In genomic region chr1:58710190-58710589, GRCh38 we compare ENCODE assay signal across 17 cellular contexts. TPM values are rescaled to one million over a fixed set of nuclear protein-coding genes. Genes with fewer than 3 reads are reported as not detected.
DNase-seq lines count a peak whose midpoint lies in the region; ATAC-seq and TF ChIP-seq lines count a peak whose summit lies in the region.
"Had no signal": no experiment of that assay in that cellular context is flagged by ENCODE, and none has a peak within 500 bp of the region (broad histone marks: within the 10 kb centered on the region; RNA-seq: fewer than 3 reads in every experiment).

No MANE protein-coding gene starts in this region.

- H3K79me2 ChIP-seq in GM23338 (replicated peaks; ENCODE audit: insufficient read depth) = no peaks in the 10 kb centered on the region

- H3K27me3 ChIP-seq in GM23338 (ENCODE audit: insufficient read depth) = no peaks in the 10 kb centered on the region
- H3K27me3 ChIP-seq in neutrophil = no peaks in the 10 kb centered on the region
- H3K27me3 ChIP-seq: BLaER1 treated with 17β-estradiol and CSF1 and Interleukin-3, amounts not matched to agents 10 nM and 100 nM; Peyer's patch had no signal

- no peaks in the 10 kb centered on the region for H3K9me2 ChIP-seq in GM23338 (ENCODE audit: insufficient read depth)

- H3K27me3 Mint-ChIP-seq in GM23338 (ENCODE audit: insufficient read depth, low read depth, poor library complexity) = peaks cover under 1% of the 10 kb centered on the region

- no peaks in the 10 kb centered on the region for H4K20me1 ChIP-seq in GM23338 (replicated peaks; ENCODE audit: insufficient read depth)
- H4K20me1 ChIP-seq: BLaER1 treated with 17β-estradiol and CSF1 and Interleukin-3, amounts not matched to agents 10 nM and 100 nM had no signal

- no peaks in the 10 kb centered on the region for H3F3A ChIP-seq in GM23338 (replicated peaks; ENCODE audit: low read depth)

- intact Hi-C loops in cardiac septum (cut with DNase I) = no loop called here

- no peak overlapping the region for H3K4me3 ChIP-seq in GM23338
- H3K4me3 ChIP-seq in NB4 (ENCODE audit: low read depth, low read length) = no peak overlapping the region
- no peak overlapping the region for H3K4me3 ChIP-seq in neutrophil (ENCODE audit: low read depth in 1 of 2, low read length in 1 of 2)
- H3K4me3 ChIP-seq: BLaER1 treated with 17β-estradiol and CSF1 and Interleukin-3, amounts not matched to agents 10 nM and 100 nM; Peyer's patch had no signal

- DNase-seq in GM23338 (ENCODE audit: low spot score) (no peak), NB4 (ENCODE audit: low read depth) (peak; percentile 11), cerebellum (ENCODE audit: low spot score) (peak; percentile 19), NCI-H1930 (lab: John Stamatoyannopoulos, UW) (no peak), cardiac septum (ENCODE audit: low spot score) (no peak), DMS114 treated with DMSO at 0.1 percent for 48 hours (lab: John Stamatoyannopoulos, UW; ENCODE audit: unreplicated experiment) (no peak)
- DNase-seq: CD8-positive, alpha-beta T cell; DND-41; GDM1; NCI-H1417; NCI-H187 treated with DMSO at 0.1 percent for 48 hours; NCI-H226; NCI-H524 treated with DMSO at 0.1 percent for 48 hours; Peyer's patch had no signal

- H3K36me3 ChIP-seq in GM23338 (ENCODE audit: insufficient read depth) (no peaks in the 10 kb centered on the region), neutrophil (no peaks in the 10 kb centered on the region)
- H3K36me3 ChIP-seq: BLaER1 treated with 17β-estradiol and CSF1 and Interleukin-3, amounts not matched to agents 10 nM and 100 nM; Peyer's patch had no signal

- no peaks in the 10 kb centered on the region for H3K36me3 Mint-ChIP-seq in GM23338 (ENCODE audit: low read depth)
- H3K36me3 Mint-ChIP-seq: CD8-positive, alpha-beta T cell had no signal

- H3K4me1 ChIP-seq in GM23338 (ENCODE audit: insufficient read depth) = peaks cover 15% of the 10 kb centered on the region
- H3K4me1 ChIP-seq in neutrophil (ENCODE audit: control insufficient read depth in 1 of 2, insufficient read depth in 1 of 2, low read depth in 1 of 2, low read length in 1 of 2) = peaks cover 21 to 22% of the 10 kb centered on the region in 2 experiments
- H3K4me1 ChIP-seq: Peyer's patch had no signal

- peaks cover 36% of the 10 kb centered on the region for H3K4me1 Mint-ChIP-seq in GM23338

- H2AFZ ChIP-seq in GM23338 = no peak overlapping the region

- no peak overlapping the region for H3K4me3 Mint-ChIP-seq in GM23338
- H3K4me3 Mint-ChIP-seq: CD8-positive, alpha-beta T cell had no signal

- TF ChIP-seq POLR2A in NB4 (IDR thresholded peaks at IDR 0.05; ENCODE audit: extremely low read depth, insufficient read length) = no peak

- 0 out of 2 replicates have a peak overlapping the region, but pooled peaks have one; percentile 21 for H3K4me2 ChIP-seq in GM23338

- H3K9me3 ChIP-seq in neutrophil = no peaks in the 10 kb centered on the region
- H3K9me3 ChIP-seq: BLaER1 treated with 17β-estradiol and CSF1 and Interleukin-3, amounts not matched to agents 10 nM and 100 nM; Peyer's patch had no signal

- TF ChIP-seq CTCF in GM23338 (conservative IDR thresholded peaks at IDR 0.05; ENCODE audit: low read depth in 2 of 2) (no peak), NB4 (IDR thresholded peaks at IDR 0.05; ENCODE audit: low read depth, low read length) (no peak), neutrophil (IDR thresholded peaks at IDR 0.05) (no peak)

- no peak for ATAC-seq in GM23338
- ATAC-seq: CD8-positive, alpha-beta T cell; HCT116 had no signal

- no peaks in the 10 kb centered on the region for H3K9me3 Mint-ChIP-seq in GM23338
- H3K9me3 Mint-ChIP-seq: CD8-positive, alpha-beta T cell had no signal

- H3K27ac ChIP-seq in GM23338 (ENCODE audit: low read depth) = 0 out of 2 replicates have a peak overlapping the region, but pooled peaks have one; percentile 10
- H3K27ac ChIP-seq in neutrophil = peak overlapping the region; percentile 59
- H3K27ac ChIP-seq: BLaER1 treated with 17β-estradiol and CSF1 and Interleukin-3, amounts not matched to agents 10 nM and 100 nM; Peyer's patch had no signal

- H3K27ac Mint-ChIP-seq in GM23338 = 0 out of 2 replicates have a peak overlapping the region, but pooled peaks have one; percentile 38
- H3K27ac Mint-ChIP-seq: CD8-positive, alpha-beta T cell had no signal

TF ChIP-seq in GM23338, 12 proteins besides CTCF, POLR2A, EP300 and RAD21 (continues in another document):
- TF ChIP-seq EZH2phosphoT487 (IDR thresholded peaks at IDR 0.05; ENCODE audit: unreplicated experiment) = no peak
- TF ChIP-seq, protein P1, sequence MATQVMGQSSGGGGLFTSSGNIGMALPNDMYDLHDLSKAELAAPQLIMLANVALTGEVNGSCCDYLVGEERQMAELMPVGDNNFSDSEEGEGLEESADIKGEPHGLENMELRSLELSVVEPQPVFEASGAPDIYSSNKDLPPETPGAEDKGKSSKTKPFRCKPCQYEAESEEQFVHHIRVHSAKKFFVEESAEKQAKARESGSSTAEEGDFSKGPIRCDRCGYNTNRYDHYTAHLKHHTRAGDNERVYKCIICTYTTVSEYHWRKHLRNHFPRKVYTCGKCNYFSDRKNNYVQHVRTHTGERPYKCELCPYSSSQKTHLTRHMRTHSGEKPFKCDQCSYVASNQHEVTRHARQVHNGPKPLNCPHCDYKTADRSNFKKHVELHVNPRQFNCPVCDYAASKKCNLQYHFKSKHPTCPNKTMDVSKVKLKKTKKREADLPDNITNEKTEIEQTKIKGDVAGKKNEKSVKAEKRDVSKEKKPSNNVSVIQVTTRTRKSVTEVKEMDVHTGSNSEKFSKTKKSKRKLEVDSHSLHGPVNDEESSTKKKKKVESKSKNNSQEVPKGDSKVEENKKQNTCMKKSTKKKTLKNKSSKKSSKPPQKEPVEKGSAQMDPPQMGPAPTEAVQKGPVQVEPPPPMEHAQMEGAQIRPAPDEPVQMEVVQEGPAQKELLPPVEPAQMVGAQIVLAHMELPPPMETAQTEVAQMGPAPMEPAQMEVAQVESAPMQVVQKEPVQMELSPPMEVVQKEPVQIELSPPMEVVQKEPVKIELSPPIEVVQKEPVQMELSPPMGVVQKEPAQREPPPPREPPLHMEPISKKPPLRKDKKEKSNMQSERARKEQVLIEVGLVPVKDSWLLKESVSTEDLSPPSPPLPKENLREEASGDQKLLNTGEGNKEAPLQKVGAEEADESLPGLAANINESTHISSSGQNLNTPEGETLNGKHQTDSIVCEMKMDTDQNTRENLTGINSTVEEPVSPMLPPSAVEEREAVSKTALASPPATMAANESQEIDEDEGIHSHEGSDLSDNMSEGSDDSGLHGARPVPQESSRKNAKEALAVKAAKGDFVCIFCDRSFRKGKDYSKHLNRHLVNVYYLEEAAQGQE (IDR thresholded peaks at IDR 0.05; ENCODE audit: unreplicated experiment) = no peak
- TF ChIP-seq STAT1 (IDR thresholded peaks at IDR 0.05; ENCODE audit: unreplicated experiment) = no peak
- TF ChIP-seq EZH2 (IDR thresholded peaks at IDR 0.05; ENCODE audit: low read depth, unreplicated experiment) = no peak
- TF ChIP-seq ZNF331 (CRISPR knock-in tag; IDR thresholded peaks at IDR 0.05; ENCODE audit: low read depth) = no peak
- TF ChIP-seq JUNB (IDR thresholded peaks at IDR 0.05; ENCODE audit: unreplicated experiment) = no peak
- TF ChIP-seq NANOG (IDR thresholded peaks at IDR 0.05; ENCODE audit: borderline replicate concordance) = no peak
- no peak for TF ChIP-seq ETS1 (IDR thresholded peaks at IDR 0.05)
- no peak for TF ChIP-seq ZNF114 (CRISPR knock-in tag; IDR thresholded peaks at IDR 0.05)

RNA-seq across cellular contexts. Expression of gene MYSM1, which starts 10.3 kb away (rescaled TPM):
- total RNA-seq in GM23338 (2014; rRNA removed; shearing (Covaris generic)) = 109 and 126 TPM in 2 replicates
- polyA plus RNA-seq in GM23338 (2016; fragmentation: Nextera tagmentation; extraction: Ambion mirVana) = 66.0 and 70.3 TPM in 2 replicates
- 35.3 TPM for total RNA-seq in cerebellum
- 29.0 TPM for total RNA-seq in cardiac septum

Comparison
In these comparisons a context has a peak if more than half of its experiments do, and no peak if none do; other contexts are left out.
1. DNase-seq: peak in NB4 (single experiment) and cerebellum (single experiment); none in GM23338 (single experiment), NCI-H1930 (0 of 2), cardiac septum (single experiment) and DMS114 treated with DMSO at 0.1 percent for 48 hours (single experiment).